Comparison of ENCODE assay signal across 1 cellular context in the genomic region with DNA sequence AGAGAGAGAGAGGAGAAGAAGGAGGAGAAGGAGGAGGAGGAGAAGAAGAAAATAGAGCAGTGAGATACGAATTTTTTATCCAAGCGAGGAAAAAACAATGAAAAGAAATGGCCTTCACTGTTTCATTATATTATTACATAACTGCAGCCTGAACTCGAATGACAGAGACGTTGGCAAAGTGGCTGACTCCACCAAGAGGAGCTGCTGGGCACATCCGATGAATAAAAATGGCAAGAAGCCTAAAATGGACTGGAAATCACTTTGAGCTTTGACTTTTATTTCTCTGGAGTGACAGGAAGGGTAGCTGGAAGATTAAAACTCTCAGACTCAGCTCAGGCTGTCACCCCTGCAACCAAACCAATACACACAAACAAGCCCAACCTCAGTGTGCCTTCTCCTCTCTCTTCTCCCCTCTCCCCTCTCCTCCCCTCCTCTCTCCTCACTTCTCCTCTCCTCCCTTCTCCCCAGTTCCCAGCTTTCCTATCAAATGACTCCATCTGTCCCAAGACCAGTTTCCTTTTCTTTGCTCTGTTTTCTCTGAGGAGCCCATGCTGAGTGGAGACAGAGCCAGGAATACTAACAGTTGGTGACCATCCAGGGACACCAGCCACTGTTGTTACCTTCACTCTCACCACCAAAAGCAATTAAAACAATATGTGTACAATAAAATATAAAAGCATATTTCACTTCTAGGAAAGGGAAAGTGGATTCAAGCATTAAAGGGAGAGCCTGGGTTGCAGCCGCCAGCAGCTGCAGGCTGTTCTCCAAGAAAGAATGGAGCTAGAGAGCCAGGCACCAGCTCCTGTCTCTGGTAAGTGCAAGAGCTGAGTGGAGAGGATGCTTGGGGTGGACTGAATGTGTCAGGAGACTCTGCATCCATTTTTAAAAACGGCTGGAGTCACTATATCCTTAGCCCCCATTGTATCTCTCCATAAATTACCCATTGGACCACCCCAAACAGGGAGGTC.
TF ChIP-seq lines count a peak whose summit lies in the region.

No MANE protein-coding gene starts in this region.

TF ChIP-seq in H1, 55 proteins besides CTCF, POLR2A, EP300 and RAD21:
- no peak for TF ChIP-seq SIRT6 (IDR thresholded peaks at IDR 0.05; ENCODE audit: low read length)
- no peak for TF ChIP-seq BACH1 (IDR thresholded peaks at IDR 0.05; ENCODE audit: low read length)
- TF ChIP-seq MAFK (IDR thresholded peaks at IDR 0.05; ENCODE audit: low read depth, low read length), result no peak
- TF ChIP-seq CEBPB (IDR thresholded peaks at IDR 0.05; ENCODE audit: low read depth, low read length), result no peak
TF ChIP-seq in H1: peak in this region for 0.
